Comparison of ENCODE assay signal across 1 cellular context in genomic region chrX:135625995-135626394, GRCh38.
TF ChIP-seq lines count a peak whose summit lies in the region.

No MANE protein-coding gene starts in this region.

TF ChIP-seq in GM23338, 12 proteins besides CTCF, POLR2A, EP300 and RAD21:
- TF ChIP-seq, protein P1, sequence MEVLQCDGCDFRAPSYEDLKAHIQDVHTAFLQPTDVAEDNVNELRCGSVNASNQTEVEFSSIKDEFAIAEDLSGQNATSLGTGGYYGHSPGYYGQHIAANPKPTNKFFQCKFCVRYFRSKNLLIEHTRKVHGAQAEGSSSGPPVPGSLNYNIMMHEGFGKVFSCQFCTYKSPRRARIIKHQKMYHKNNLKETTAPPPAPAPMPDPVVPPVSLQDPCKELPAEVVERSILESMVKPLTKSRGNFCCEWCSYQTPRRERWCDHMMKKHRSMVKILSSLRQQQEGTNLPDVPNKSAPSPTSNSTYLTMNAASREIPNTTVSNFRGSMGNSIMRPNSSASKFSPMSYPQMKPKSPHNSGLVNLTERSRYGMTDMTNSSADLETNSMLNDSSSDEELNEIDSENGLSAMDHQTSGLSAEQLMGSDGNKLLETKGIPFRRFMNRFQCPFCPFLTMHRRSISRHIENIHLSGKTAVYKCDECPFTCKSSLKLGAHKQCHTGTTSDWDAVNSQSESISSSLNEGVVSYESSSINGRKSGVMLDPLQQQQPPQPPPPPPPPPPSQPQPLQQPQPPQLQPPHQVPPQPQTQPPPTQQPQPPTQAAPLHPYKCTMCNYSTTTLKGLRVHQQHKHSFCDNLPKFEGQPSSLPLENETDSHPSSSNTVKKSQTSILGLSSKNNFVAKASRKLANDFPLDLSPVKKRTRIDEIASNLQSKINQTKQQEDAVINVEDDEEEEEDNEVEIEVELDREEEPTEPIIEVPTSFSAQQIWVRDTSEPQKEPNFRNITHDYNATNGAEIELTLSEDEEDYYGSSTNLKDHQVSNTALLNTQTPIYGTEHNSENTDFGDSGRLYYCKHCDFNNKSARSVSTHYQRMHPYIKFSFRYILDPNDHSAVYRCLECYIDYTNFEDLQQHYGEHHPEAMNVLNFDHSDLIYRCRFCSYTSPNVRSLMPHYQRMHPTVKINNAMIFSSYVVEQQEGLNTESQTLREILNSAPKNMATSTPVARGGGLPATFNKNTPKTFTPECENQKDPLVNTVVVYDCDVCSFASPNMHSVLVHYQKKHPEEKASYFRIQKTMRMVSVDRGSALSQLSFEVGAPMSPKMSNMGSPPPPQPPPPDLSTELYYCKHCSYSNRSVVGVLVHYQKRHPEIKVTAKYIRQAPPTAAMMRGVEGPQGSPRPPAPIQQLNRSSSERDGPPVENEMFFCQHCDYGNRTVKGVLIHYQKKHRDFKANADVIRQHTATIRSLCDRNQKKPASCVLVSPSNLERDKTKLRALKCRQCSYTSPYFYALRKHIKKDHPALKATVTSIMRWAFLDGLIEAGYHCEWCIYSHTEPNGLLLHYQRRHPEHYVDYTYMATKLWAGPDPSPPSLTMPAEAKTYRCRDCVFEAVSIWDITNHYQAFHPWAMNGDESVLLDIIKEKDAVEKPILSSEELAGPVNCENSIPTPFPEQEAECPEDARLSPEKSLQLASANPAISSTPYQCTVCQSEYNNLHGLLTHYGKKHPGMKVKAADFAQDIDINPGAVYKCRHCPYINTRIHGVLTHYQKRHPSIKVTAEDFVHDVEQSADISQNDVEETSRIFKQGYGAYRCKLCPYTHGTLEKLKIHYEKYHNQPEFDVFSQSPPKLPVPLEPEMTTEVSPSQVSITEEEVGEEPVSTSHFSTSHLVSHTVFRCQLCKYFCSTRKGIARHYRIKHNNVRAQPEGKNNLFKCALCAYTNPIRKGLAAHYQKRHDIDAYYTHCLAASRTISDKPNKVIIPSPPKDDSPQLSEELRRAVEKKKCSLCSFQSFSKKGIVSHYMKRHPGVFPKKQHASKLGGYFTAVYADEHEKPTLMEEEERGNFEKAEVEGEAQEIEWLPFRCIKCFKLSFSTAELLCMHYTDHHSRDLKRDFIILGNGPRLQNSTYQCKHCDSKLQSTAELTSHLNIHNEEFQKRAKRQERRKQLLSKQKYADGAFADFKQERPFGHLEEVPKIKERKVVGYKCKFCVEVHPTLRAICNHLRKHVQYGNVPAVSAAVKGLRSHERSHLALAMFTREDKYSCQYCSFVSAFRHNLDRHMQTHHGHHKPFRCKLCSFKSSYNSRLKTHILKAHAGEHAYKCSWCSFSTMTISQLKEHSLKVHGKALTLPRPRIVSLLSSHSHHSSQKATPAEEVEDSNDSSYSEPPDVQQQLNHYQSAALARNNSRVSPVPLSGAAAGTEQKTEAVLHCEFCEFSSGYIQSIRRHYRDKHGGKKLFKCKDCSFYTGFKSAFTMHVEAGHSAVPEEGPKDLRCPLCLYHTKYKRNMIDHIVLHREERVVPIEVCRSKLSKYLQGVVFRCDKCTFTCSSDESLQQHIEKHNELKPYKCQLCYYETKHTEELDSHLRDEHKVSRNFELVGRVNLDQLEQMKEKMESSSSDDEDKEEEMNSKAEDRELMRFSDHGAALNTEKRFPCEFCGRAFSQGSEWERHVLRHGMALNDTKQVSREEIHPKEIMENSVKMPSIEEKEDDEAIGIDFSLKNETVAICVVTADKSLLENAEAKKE (CRISPR knock-in tag; IDR thresholded peaks at IDR 0.05), result no peak
- TF ChIP-seq STAT1 (IDR thresholded peaks at IDR 0.05; ENCODE audit: unreplicated experiment) (no peak), NANOG (IDR thresholded peaks at IDR 0.05; ENCODE audit: borderline replicate concordance) (no peak), ZNF114 (CRISPR knock-in tag; IDR thresholded peaks at IDR 0.05) (no peak), ZNF331 (CRISPR knock-in tag; IDR thresholded peaks at IDR 0.05; ENCODE audit: low read depth) (no peak), POLR2AphosphoS5 (IDR thresholded peaks at IDR 0.05; ENCODE audit: low read depth) (no peak), EZH2 (IDR thresholded peaks at IDR 0.05; ENCODE audit: low read depth, unreplicated experiment) (no peak), JUNB (IDR thresholded peaks at IDR 0.05; ENCODE audit: unreplicated experiment) (no peak), REST (IDR thresholded peaks at IDR 0.05; ENCODE audit: unreplicated experiment) (no peak)
